In the genomic region with DNA sequence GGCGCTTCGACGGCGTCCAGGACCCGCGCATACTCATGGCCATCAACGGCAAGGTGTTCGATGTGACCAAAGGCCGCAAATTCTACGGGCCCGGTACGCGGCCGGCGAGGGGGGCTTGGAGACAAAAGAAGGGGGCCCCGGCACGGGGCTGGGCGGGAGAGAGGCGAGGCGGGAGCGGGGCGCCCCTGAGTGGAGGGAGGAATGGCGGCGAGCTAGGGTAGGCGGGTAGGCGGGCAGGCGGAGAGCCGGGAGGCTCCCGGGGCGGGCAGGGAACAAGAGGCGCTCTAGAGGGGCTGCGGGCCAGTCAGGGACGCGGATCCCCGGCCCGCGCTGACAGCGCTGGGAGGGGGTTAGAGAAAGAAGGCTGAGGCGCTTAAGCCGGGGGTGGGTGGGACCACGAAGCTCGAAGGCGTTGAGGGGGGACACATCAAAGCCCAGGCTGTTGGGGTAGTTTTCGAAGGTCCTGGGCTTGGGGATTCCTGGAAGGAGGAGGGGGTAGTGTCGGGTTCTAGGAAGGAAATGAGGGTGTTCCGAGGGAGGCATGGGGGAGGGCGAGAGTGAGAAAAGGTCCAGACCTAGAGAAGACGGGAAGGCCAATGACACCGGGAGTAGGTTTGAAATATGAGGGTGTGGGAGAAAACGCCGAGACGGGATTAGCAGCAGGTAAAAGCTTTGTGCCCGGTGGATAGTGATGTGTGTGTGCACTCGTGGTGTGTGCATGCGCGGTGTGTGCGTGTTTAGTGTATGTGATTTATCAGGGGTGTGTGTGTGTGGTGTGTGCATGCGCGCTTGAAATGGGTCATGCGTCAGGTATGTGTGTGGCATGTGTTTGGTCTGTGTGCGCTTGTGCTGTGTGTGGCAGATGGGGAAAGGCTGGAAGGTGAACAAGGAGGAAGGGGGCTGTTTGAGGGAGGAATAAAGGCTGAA, we compare ENCODE assay signal across 8 cellular contexts. TPM values are rescaled to one million over a fixed set of nuclear protein-coding genes. Genes with fewer than 3 reads are reported as not detected.
DNase-seq lines count a peak whose midpoint lies in the region; ATAC-seq, FAIRE-seq and TF ChIP-seq lines count a peak whose summit lies in the region.

No MANE protein-coding gene starts in this region.

- FAIRE-seq in kidney (lab: Jason Lieb, UNC), result no peak

- H3K36me3 ChIP-seq in BE2C (no peaks in the 10 kb centered on the region), breast epithelium (no peaks in the 10 kb centered on the region), kidney (ENCODE audit: control insufficient read depth in 1 of 2, insufficient read depth in 2 of 2, low read length in 2 of 2) (no peaks in the 10 kb centered on the region)

- peak; percentile 40 for ATAC-seq in GM19455 (IDR thresholded peaks at IDR 0.05; ENCODE audit: unreplicated experiment)
- ATAC-seq in HG03571 (IDR thresholded peaks at IDR 0.05; ENCODE audit: unreplicated experiment), result peak; percentile 9

- peak overlapping the region; percentile 37 to 85 for H3K9ac ChIP-seq in kidney (ENCODE audit: low read length in 2 of 2)

- no peaks in the 10 kb centered on the region for H3K9me3 ChIP-seq in BE2C
- no peaks in the 10 kb centered on the region for H3K9me3 ChIP-seq in breast epithelium
- no peaks in the 10 kb centered on the region for H3K9me3 ChIP-seq in kidney (ENCODE audit: control insufficient read depth in 1 of 2, low read length in 2 of 2)

- H3K4me3 ChIP-seq in BE2C (ENCODE audit: low read depth, low read length) (peak overlapping the region; percentile 77), breast epithelium (peak overlapping the region; percentile 68 to 74 (median 71)), kidney (ENCODE audit: low read length in 2 of 2) (peak overlapping the region; percentile 92)

- peak overlapping the region; percentile 86 to 91 for H3K27ac ChIP-seq in breast epithelium
- H3K27ac ChIP-seq in kidney (ENCODE audit: low read depth in 2 of 2, low read length in 2 of 2), result peak overlapping the region; percentile 75 to 76

- H3K4me1 ChIP-seq in BE2C, result no peaks in the 10 kb centered on the region
- no peaks in the 10 kb centered on the region for H3K4me1 ChIP-seq in breast epithelium
- peaks cover 7 to 8% of the 10 kb centered on the region in 2 donors for H3K4me1 ChIP-seq in kidney (ENCODE audit: control insufficient read depth in 1 of 2, insufficient read depth in 1 of 2, low read depth in 1 of 2, low read length in 2 of 2)

- intact Hi-C loops in breast epithelium (cut with DNase I; ENCODE audit: low total_unique reads), result loop anchor here (5.0 kb wide), 1 partner anchor 125 kb away; no protein-coding TSS in a partner anchor
- intact Hi-C loops in kidney (cut with DNase I), result no loop called here

- TF ChIP-seq CTCF in BE2C (IDR thresholded peaks at IDR 0.05; ENCODE audit: low read depth, low read length) (no peak), breast epithelium (IDR thresholded peaks at IDR 0.05) (no peak), kidney (IDR thresholded peaks at IDR 0.05; ENCODE audit: borderline replicate concordance, extremely low read depth, insufficient read depth) (no peak)

- TF ChIP-seq POLR2A in breast epithelium (IDR thresholded peaks at IDR 0.05), result no peak

- peak; percentile 19 for DNase-seq in BE2C
- DNase-seq in T-helper 9 cell, result peak; percentile 12
- no peak for DNase-seq in breast epithelium (ENCODE audit: low spot score in 2 of 2)
- peak; percentile 81 for DNase-seq in kidney
- DNase-seq in stimulated activated CD4-positive, alpha-beta T cell treated with anti-CD3 and anti-CD28 coated beads, Interleukin-12 subunit alpha, Interleukin-12 subunit beta, amount 100 ng/mL, for 4 hours, result peak; percentile 23
- no peak for DNase-seq in DMS79 treated with DMSO at 0.1 percent for 48 hours (lab: John Stamatoyannopoulos, UW)

- peaks cover 4% of the 10 kb centered on the region; the same call in 1 of the 2 replicates for H3K27me3 ChIP-seq in BE2C
- peaks cover 0 to 11% of the 10 kb centered on the region in 2 donors for H3K27me3 ChIP-seq in breast epithelium

RNA-seq across cellular contexts. Expression of gene PGRMC1, which starts 0.8 kb away (rescaled TPM):
- 58.5 TPM for polyA plus RNA-seq in BE2C (2012; ENCODE audit: insufficient read depth, insufficient read length, low read depth)
- 100 to 1,000 TPM; 118 to 217 (median 177) TPM for total RNA-seq in breast epithelium
- total RNA-seq in kidney, result 118 TPM
- polyA plus RNA-seq in kidney (ENCODE audit: insufficient read depth, low read depth, low replicate concordance), result 181 TPM

Comparison
In these comparisons a context has a peak if more than half of its experiments do, and no peak if none do; other contexts are left out.
1. DNase-seq: peak in BE2C (single experiment), T-helper 9 cell (single experiment), kidney (single experiment) and stimulated activated CD4-positive, alpha-beta T cell treated with anti-CD3 and anti-CD28 coated beads, Interleukin-12 subunit alpha, Interleukin-12 subunit beta, amount 100 ng/mL, for 4 hours (single experiment); none in breast epithelium (0 of 2) and DMS79 treated with DMSO at 0.1 percent for 48 hours (single experiment).
2. Peak in every context shown above with its lines, with median percentiles within 50 percentile points of each other: H3K4me3 ChIP-seq.